3 cellular contexts compared by ENCODE assay signal in genomic region chr7:76516932-76517331, GRCh38.
TF ChIP-seq lines count a peak whose summit lies in the region.

No MANE protein-coding gene starts in this region.

TF ChIP-seq in WTC11, 78 proteins besides CTCF, POLR2A, EP300 and RAD21:
- peak; percentile 95 for TF ChIP-seq ZNF121 (CRISPR knock-in tag; IDR thresholded peaks at IDR 0.05)
TF ChIP-seq in WTC11: peak in this region for 1; not testable (repeated sequence) for 77.

TF ChIP-seq in K562, 482 proteins besides CTCF, POLR2A, EP300 and RAD21:
- TF ChIP-seq ZNF121 (CRISPR knock-in tag; conservative IDR thresholded peaks at IDR 0.05): peak; percentile 54

TF ChIP-seq in HepG2, 621 proteins besides CTCF, POLR2A, EP300 and RAD21:
- TF ChIP-seq ZNF121 (CRISPR knock-in tag; IDR thresholded peaks at IDR 0.05) (peak; percentile 93), ZNF770 (CRISPR knock-in tag; IDR thresholded peaks at IDR 0.05) (peak; percentile 72)
